Comparison of ENCODE assay signal across 12 cellular contexts in the genomic region with DNA sequence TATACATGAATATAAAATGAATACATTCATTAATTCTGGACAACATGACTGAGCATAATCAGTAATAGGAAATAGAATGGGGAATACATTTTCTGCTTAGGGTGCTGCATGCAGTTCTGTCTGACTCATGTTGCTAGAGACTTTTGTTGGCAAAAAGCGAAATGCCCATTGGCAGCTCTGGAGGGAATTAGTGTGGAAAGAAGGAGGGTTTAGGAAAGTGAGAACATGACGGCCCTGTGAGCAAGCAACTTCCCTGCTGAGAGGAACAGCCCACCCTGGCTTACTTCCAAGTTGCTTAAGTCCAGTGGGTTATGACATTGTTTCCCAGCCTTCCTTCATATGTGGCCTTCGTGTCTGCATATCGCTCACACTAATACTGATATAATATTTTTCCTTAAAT. TPM values are rescaled to one million over a fixed set of nuclear protein-coding genes. Genes with fewer than 3 reads are reported as not detected.
DNase-seq lines count a peak whose midpoint lies in the region; ATAC-seq, FAIRE-seq and TF ChIP-seq lines count a peak whose summit lies in the region.
"Had no signal": no experiment of that assay in that cellular context is flagged by ENCODE, and none has a peak within 500 bp of the region (broad histone marks: within the 10 kb centered on the region; RNA-seq: fewer than 3 reads in every experiment).

No MANE protein-coding gene starts in this region.

- H3K9me3 Mint-ChIP-seq in HFFc6: no peaks in the 10 kb centered on the region

- BruUV-seq in K562 (replicated peaks; lab: Mats Ljungman, UMichigan): no TSS peak

- H3K27me3 ChIP-seq in AG04450 (ENCODE audit: control insufficient read depth, insufficient read depth, low read length) (no peaks in the 10 kb centered on the region), K562 (ENCODE audit: control insufficient read depth in 2 of 2, insufficient read depth in 2 of 2, low read length in 2 of 2) (no peaks in the 10 kb centered on the region), MM.1S (replicated peaks; ENCODE audit: insufficient read depth, low read length) (no peaks in the 10 kb centered on the region)

- no peak for TF ChIP-seq RAD21 in K562 (CRISPR knock-in tag; conservative IDR thresholded peaks at IDR 0.05 in 1 of 2, IDR thresholded peaks at IDR 0.05 in 1 of 2)

- no peaks in the 10 kb centered on the region for H3K36me3 Mint-ChIP-seq in HFFc6 (ENCODE audit: low read depth)

- 59% methylated on average over 4 of the region's 4 CpGs for WGBS in K562 (ENCODE audit: insufficient coverage, low coverage, missing lambda C conversion rate)

- H3K79me2 ChIP-seq in K562 (ENCODE audit: control insufficient read depth, insufficient read depth, low read length) (no peaks in the 10 kb centered on the region; the same call in 2 of the 3 replicates), MM.1S (ENCODE audit: low read length) (peaks cover 8% of the 10 kb centered on the region)

- no peaks in the 10 kb centered on the region; the same call in 1 of the 2 replicates for H3K27me3 Mint-ChIP-seq in HFFc6 (ENCODE audit: insufficient read depth)

- H3F3A ChIP-seq in MM.1S (ENCODE audit: insufficient read depth, low read length): peaks cover 3% of the 10 kb centered on the region

- no peaks in the 10 kb centered on the region for H3K9me1 ChIP-seq in K562 (ENCODE audit: control insufficient read depth, insufficient read depth, low read length)

- no peaks in the 10 kb centered on the region for H4K20me1 ChIP-seq in K562 (replicated peaks; ENCODE audit: control insufficient read depth, insufficient read depth, low read length)
- H4K20me1 ChIP-seq in MM.1S (ENCODE audit: insufficient read depth, low read length): no peaks in the 10 kb centered on the region; the same call in 1 of the 2 replicates

- intact Hi-C loops in K562 (cut with micrococcal nuclease): no loop called here

- DNase-seq in AG04450 (ENCODE audit: low read depth, low spot score) (peak; percentile 95), HFFc6 (peak; percentile 65), K562 (ENCODE audit: extremely low read depth in 1 of 4, low spot score in 3 of 4) (peak in 1 of 4 experiments; percentile 24), kidney tubule cell (ENCODE audit: low spot score) (peak; percentile 83), COLO829 (ENCODE audit: low spot score) (no peak), NCI-H2196 (lab: John Stamatoyannopoulos, UW; ENCODE audit: unreplicated experiment) (no peak), MM.1S (no peak)
- DNase-seq: activated CD4-positive, alpha-beta T cell treated with anti-CD3 and anti-CD28 coated beads, Interleukin-2, amount 50 U/mL, for 4 hours; cortex of kidney; DMS53; NCI-H2171 had no signal

- H3K9me2 ChIP-seq in MM.1S (replicated peaks; ENCODE audit: insufficient read depth, low read length): no peaks in the 10 kb centered on the region

- H3K4me3 ChIP-seq in AG04450 (ENCODE audit: low read depth, low read length) (no peak overlapping the region), K562 (no peak overlapping the region), MM.1S (ENCODE audit: low read length) (no peak overlapping the region)

- H3K36me3 ChIP-seq in K562 (ENCODE audit: control insufficient read depth, insufficient read depth, low read length) (peaks cover 26% of the 10 kb centered on the region), MM.1S (replicated peaks; ENCODE audit: insufficient read depth, low read length) (no peaks in the 10 kb centered on the region)

- TF ChIP-seq CTCF in AG04450 (IDR thresholded peaks at IDR 0.05; ENCODE audit: low read depth, low read length) (no peak), HFFc6 (IDR thresholded peaks at IDR 0.05) (no peak), K562 (IDR thresholded peaks at IDR 0.05 in 2 of 3, conservative IDR thresholded peaks at IDR 0.05 in 1 of 3; ENCODE audit: insufficient read depth in 2 of 3, low read depth in 1 of 3, low read length in 3 of 3) (no peak), MM.1S (IDR thresholded peaks at IDR 0.05; ENCODE audit: low read length) (no peak)

- FAIRE-seq in K562 (lab: Jason Lieb, UNC): no peak

- in situ Hi-C loops in K562 (cut with MboI): loop anchor here (10.0 kb wide), 2 partner anchors 428 to 738 kb away; partner anchors contain the start of gene PDE5A

- no peak overlapping the region; the same call in 1 of the 2 replicates for H3K27ac Mint-ChIP-seq in HFFc6

- ATAC-seq in K562: no peak
- ATAC-seq in GM21528 (IDR thresholded peaks at IDR 0.05; ENCODE audit: low FRiP score, unreplicated experiment): no peak

- H3K27ac ChIP-seq in AG04450 (ENCODE audit: low read depth, low read length): no peak overlapping the region
- no peak overlapping the region for H3K27ac ChIP-seq in K562 (ENCODE audit: extremely low read depth, low read depth, low read length)
- H3K27ac ChIP-seq in MM.1S (ENCODE audit: low read length): no peak overlapping the region

- POLR2A ChIA-PET in AG04450 (lab: Yijun Ruan, JAX): interaction anchor here (0.6 to 1.1 kb wide), 2 partner anchors 318 to 428 kb away, joined by 3 to 8 read pairs; no protein-coding TSS in a partner anchor
- POLR2A ChIA-PET in K562 (lab: Yijun Ruan, JAX): no interaction called here

- no peak overlapping the region for H3K4me2 ChIP-seq in K562 (ENCODE audit: insufficient read depth, low read length)
- no peak overlapping the region for H3K4me2 ChIP-seq in MM.1S (ENCODE audit: low read depth, low read length)

- H3K4me1 ChIP-seq in K562 (replicated peaks in 1 of 2; ENCODE audit: control insufficient read depth in 2 of 2, insufficient read depth in 2 of 2, low read length in 2 of 2) (no peaks in the 10 kb centered on the region; a peak in 1 of 5 replicates), MM.1S (ENCODE audit: low read length) (0 out of 2 replicates have a peak, but pooled peaks cover 2% of the 10 kb centered on the region)

- H2AFZ ChIP-seq in K562 (ENCODE audit: low read depth, low read length): no peak overlapping the region
- H2AFZ ChIP-seq in MM.1S (ENCODE audit: low read length): no peak overlapping the region

- H3K9me3 ChIP-seq in AG04450 (ENCODE audit: control insufficient read depth, insufficient read depth, low read length) (no peaks in the 10 kb centered on the region), K562 (replicated peaks; ENCODE audit: control insufficient read depth, insufficient read depth, low read depth, low read length) (no peaks in the 10 kb centered on the region), MM.1S (replicated peaks; ENCODE audit: insufficient read depth, low read length) (no peaks in the 10 kb centered on the region)

- CTCF ChIA-PET in AG04450 (lab: Charles Lee) (interaction anchor here (1.4 to 11.4 kb wide), 2 partner anchors 424 to 427 kb away, joined by 4 to 175 read pairs; partner anchors contain the start of gene PDE5A), K562 (lab: Yijun Ruan, JAX; ENCODE audit: low intra/inter-chr PET ratio) (no interaction called here)

- H3K4me3 Mint-ChIP-seq in HFFc6: no peak overlapping the region

- TF ChIP-seq POLR2A in K562 (conservative IDR thresholded peaks at IDR 0.05): no peak

- H3K4me1 Mint-ChIP-seq in HFFc6 (ENCODE audit: low read depth): peaks cover 21% of the 10 kb centered on the region

- H3K9ac ChIP-seq in K562 (ENCODE audit: insufficient read depth in 1 of 2, low read depth in 2 of 2, low read length in 2 of 2) (no peak overlapping the region), MM.1S (ENCODE audit: low read length) (no peak overlapping the region)

- no peak for TF ChIP-seq EP300 in K562 (IDR thresholded peaks at IDR 0.05; ENCODE audit: low read length)

TF ChIP-seq in K562, 482 proteins besides CTCF, POLR2A, EP300 and RAD21:
- peak; percentile 47 for TF ChIP-seq NFIC (IDR thresholded peaks at IDR 0.05)
- TF ChIP-seq IRF1 (CRISPR knock-in tag; IDR thresholded peaks at IDR 0.05; ENCODE audit: borderline replicate concordance): no peak

RNA-seq across cellular contexts. Expression of gene MAD2L1, which starts 13.8 kb away (rescaled TPM):
- 11.4 and 18.6 TPM in 2 replicates for polyA plus RNA-seq in AG04450 (2011; rRNA removed)
- polyA minus RNA-seq in AG04450 (2011; rRNA and poly(A)+ RNA removed): 3.3 and 4.5 TPM in 2 replicates
- 10 to 100 TPM; 18.3 to 36.5 (median 31.6) TPM for total RNA-seq in HFFc6 (2021; fragmentation: NEBNext Ultra II Directional; extraction: Animal tissue kit (Norgen Biotek cat#: 25700))
- 24.4 and 36.0 TPM in 2 replicates for total RNA-seq in K562 (2011; cell fraction: chromatin; rRNA removed; ENCODE audit: low replicate concordance)
- 30.1 and 33.0 TPM in 2 replicates for total RNA-seq in K562 (2011; cell fraction: nucleolus; rRNA removed)
- 34.8 and 42.7 TPM in 2 replicates for total RNA-seq in K562 (2011; cell fraction: nucleoplasm; rRNA removed)
- 112 and 129 TPM in 2 replicates for total RNA-seq in K562 (2014; rRNA removed)
- 164 and 178 TPM in 2 replicates for total RNA-seq in K562 (2014; rRNA removed; fragmentation: Illumina TruSeq; extraction: Trizol)
- 110 and 115 TPM in 2 replicates for total RNA-seq in K562 (2015; rRNA removed; fragmentation: Illumina TruSeq; extraction: Trizol)
- total RNA-seq in K562 (2021): 98.5 and 103 TPM in 2 replicates
- 161 and 193 TPM in 2 replicates for polyA plus RNA-seq in K562 (2011; rRNA removed)
- 73.3 and 97.3 TPM in 2 replicates for polyA plus RNA-seq in K562 (2011; cell fraction: cytosol; rRNA removed)
- 75.5 and 111 TPM in 2 replicates for polyA plus RNA-seq in K562 (2011; cell fraction: nucleus; rRNA removed)
- polyA plus RNA-seq in K562 (2012): 91.8 and 167 TPM in 2 replicates
- 75.0 and 84.4 TPM in 2 replicates for polyA plus RNA-seq in K562 (2014; fragmentation: Illumina TruSeq; extraction: Trizol)
- polyA plus RNA-seq in K562 (2014; fragmentation: Nextera tagmentation; extraction: Ambion mirVana): 100 to 1,000 TPM; 395 to 494 TPM
- 78.9 and 103 TPM in 2 replicates for polyA plus RNA-seq in K562 (2014; rRNA removed)
- 66.8 and 77.7 TPM in 2 replicates for polyA minus RNA-seq in K562 (2011; rRNA and poly(A)+ RNA removed)
- polyA minus RNA-seq in K562 (2011; cell fraction: cytosol; rRNA and poly(A)+ RNA removed): 33.4 and 59.5 TPM in 2 replicates
- polyA minus RNA-seq in K562 (2011; cell fraction: nucleus; rRNA and poly(A)+ RNA removed): 38.8 and 63.4 TPM in 2 replicates

Comparison
In these comparisons a context has a peak if more than half of its experiments do, and no peak if none do; other contexts are left out.
1. DNase-seq: peak in AG04450 (single experiment), HFFc6 (single experiment) and kidney tubule cell (single experiment); none in COLO829 (single experiment), NCI-H2196 (single experiment) and MM.1S (single experiment).